In genomic region chr17:17754719-17755686, GRCh38 we compare ENCODE assay signal across 16 cellular contexts.
A peak's percentile ranks its signal among the peaks of the same experiment; 100 is the strongest.
DNase-seq lines count a peak whose midpoint lies in the region; ATAC-seq and TF ChIP-seq lines count a peak whose summit lies in the region.
"Had no signal": no experiment of that assay in that cellular context is flagged by ENCODE, and none has a peak within 500 bp of the region (broad histone marks: within the 10 kb centered on the region; RNA-seq: fewer than 3 reads in every experiment).

No MANE protein-coding gene starts in this region.

- DNase-seq in NCI-H510A (lab: John Stamatoyannopoulos, UW): peak; percentile 40
- no peak for DNase-seq in NCI-H510A treated with DMSO at 0.1 percent for 48 hours (lab: John Stamatoyannopoulos, UW)
- DNase-seq in right atrium auricular region (ENCODE audit: low spot score): no peak
- DNase-seq in activated CD4-positive, alpha-beta memory T cell treated with anti-CD3 and anti-CD28 coated beads for 36 hours: no peak
- no peak for DNase-seq in DMS 273 (lab: John Stamatoyannopoulos, UW; ENCODE audit: unreplicated experiment)
- DNase-seq: COR-L47, foreskin keratinocyte, mucosa of descending colon, NCI-H1436 treated with DMSO at 0.1 percent for 48 hours, NCI-H526 had no signal

- no peak for ATAC-seq in HG03139 (IDR thresholded peaks at IDR 0.05; ENCODE audit: unreplicated experiment)
- ATAC-seq: foreskin keratinocyte, GM23338, K562, mucosa of descending colon had no signal

- H3K9me3 ChIP-seq in OCI-LY1 (ENCODE audit: low read length) (no peaks in the 10 kb centered on the region), right atrium auricular region (no peaks in the 10 kb centered on the region), skeletal muscle tissue (ENCODE audit: control insufficient read depth in 3 of 3, low read length in 3 of 3) (no peaks in the 10 kb centered on the region)
- H3K9me3 ChIP-seq: mucosa of descending colon had no signal

- no peaks in the 10 kb centered on the region for H4K20me1 ChIP-seq in OCI-LY1 (ENCODE audit: insufficient read depth, low read length)

- H3K36me3 ChIP-seq in OCI-LY1 (ENCODE audit: insufficient read depth, low read length): no peaks in the 10 kb centered on the region
- H3K36me3 ChIP-seq in right atrium auricular region: no peaks in the 10 kb centered on the region
- no peaks in the 10 kb centered on the region for H3K36me3 ChIP-seq in skeletal muscle tissue (ENCODE audit: control insufficient read depth in 3 of 3, insufficient read depth in 3 of 3, low read length in 3 of 3)

- CTCF ChIA-PET in activated CD4-positive, alpha-beta memory T cell treated with anti-CD3 and anti-CD28 coated beads for 36 hours (lab: Charles Lee): no interaction called here

- H3K27ac ChIP-seq in OCI-LY1 (ENCODE audit: low read depth, low read length, poor library complexity, severe bottlenecking) (peak overlapping the region; percentile 100), right atrium auricular region (peak overlapping the region; percentile 82 to 90), skeletal muscle tissue (ENCODE audit: low read depth, low read length) (peak overlapping the region; percentile 23)
- H3K27ac ChIP-seq: foreskin keratinocyte had no signal

- H3K4me3 ChIP-seq in OCI-LY1 (ENCODE audit: low read depth, low read length, poor library complexity, severe bottlenecking) (no peak overlapping the region), right atrium auricular region (no peak overlapping the region), skeletal muscle tissue (ENCODE audit: low read length in 3 of 3) (peak overlapping the region in 1 of 3 donors; percentile 19)
- H3K4me3 ChIP-seq: GM23338, K562, mucosa of descending colon had no signal

- H3K27ac Mint-ChIP-seq in activated CD4-positive, alpha-beta memory T cell treated with anti-CD3 and anti-CD28 coated beads for 36 hours: no peak overlapping the region
- H3K27ac Mint-ChIP-seq: GM23338, type B pancreatic cell had no signal

- no peaks in the 10 kb centered on the region for H3K36me3 Mint-ChIP-seq in activated CD4-positive, alpha-beta memory T cell treated with anti-CD3 and anti-CD28 coated beads for 36 hours

- POLR2A ChIA-PET in activated CD4-positive, alpha-beta memory T cell treated with anti-CD3 and anti-CD28 coated beads for 36 hours (lab: Charles Lee): interaction anchor here (1.7 kb wide), 1 partner anchor 19 kb away, joined by 4 read pairs; no protein-coding TSS in a partner anchor

- no peaks in the 10 kb centered on the region for H3F3A ChIP-seq in OCI-LY1 (ENCODE audit: insufficient read depth, low read length)

- H3K4me2 ChIP-seq in OCI-LY1 (ENCODE audit: low read length): peak overlapping the region; percentile 33; the same call in 1 of the 2 replicates
- H3K4me2 ChIP-seq: GM23338 had no signal

- H3K4me3 Mint-ChIP-seq in activated CD4-positive, alpha-beta memory T cell treated with anti-CD3 and anti-CD28 coated beads for 36 hours: no peak overlapping the region
- H3K4me3 Mint-ChIP-seq: GM23338, type B pancreatic cell had no signal

- no peaks in the 10 kb centered on the region for H3K9me2 ChIP-seq in OCI-LY1 (ENCODE audit: low read depth, low read length)

- H2AFZ ChIP-seq in OCI-LY1 (ENCODE audit: low read length): no peak overlapping the region
- H2AFZ ChIP-seq: GM23338 had no signal

- TF ChIP-seq CTCF in OCI-LY1 (IDR thresholded peaks at IDR 0.05; ENCODE audit: low read length) (no peak), right atrium auricular region (IDR thresholded peaks at IDR 0.05) (no peak)

- no peaks in the 10 kb centered on the region for H3K79me2 ChIP-seq in OCI-LY1 (ENCODE audit: insufficient read depth, low read length)

- no peaks in the 10 kb centered on the region for H3K9me3 Mint-ChIP-seq in activated CD4-positive, alpha-beta memory T cell treated with anti-CD3 and anti-CD28 coated beads for 36 hours
- H3K9me3 Mint-ChIP-seq: GM23338, type B pancreatic cell had no signal

- H3K4me1 ChIP-seq in OCI-LY1 (ENCODE audit: insufficient read depth, low read length, severe bottlenecking): peaks cover 97% of the 10 kb centered on the region
- H3K4me1 ChIP-seq in right atrium auricular region: peaks cover 5 to 81% of the 10 kb centered on the region in 2 donors
- H3K4me1 ChIP-seq in skeletal muscle tissue (ENCODE audit: control insufficient read depth in 3 of 3, insufficient read depth in 3 of 3, low read length in 3 of 3): peaks cover 35 to 60% (median 41%) of the 10 kb centered on the region in 3 donors

- intact Hi-C loops in activated CD4-positive, alpha-beta memory T cell treated with anti-CD3 and anti-CD28 coated beads for 36 hours (cut with micrococcal nuclease): loop anchor here (5.0 to 10.0 kb wide), 2 partner anchors 217 to 280 kb away; partner anchors contain the start of genes ATPAF2, DRC3, GID4 and TOM1L2

- no peaks in the 10 kb centered on the region for H3K27me3 Mint-ChIP-seq in activated CD4-positive, alpha-beta memory T cell treated with anti-CD3 and anti-CD28 coated beads for 36 hours
- H3K27me3 Mint-ChIP-seq: type B pancreatic cell had no signal

- peaks cover 40% of the 10 kb centered on the region for H3K4me1 Mint-ChIP-seq in activated CD4-positive, alpha-beta memory T cell treated with anti-CD3 and anti-CD28 coated beads for 36 hours (ENCODE audit: low read depth)

- H3K27me3 ChIP-seq in OCI-LY1 (ENCODE audit: insufficient read depth, low read length): no peaks in the 10 kb centered on the region
- H3K27me3 ChIP-seq in right atrium auricular region: no peaks in the 10 kb centered on the region
- no peaks in the 10 kb centered on the region for H3K27me3 ChIP-seq in skeletal muscle tissue (ENCODE audit: control insufficient read depth in 3 of 3, insufficient read depth in 3 of 3, low read length in 3 of 3)
- H3K27me3 ChIP-seq: foreskin keratinocyte had no signal

- H3K9ac ChIP-seq in OCI-LY1 (ENCODE audit: low read length): peak overlapping the region; percentile 32; the same call in 1 of the 2 replicates
- H3K9ac ChIP-seq in skeletal muscle tissue (ENCODE audit: low read depth in 1 of 3, low read length in 3 of 3): peak overlapping the region; percentile 38 to 64 (median 42)

Comparison
In these comparisons a context has a peak if more than half of its experiments do, and no peak if none do; other contexts are left out.
1. H3K27ac ChIP-seq: peak in every context shown above with its lines; median percentile 100 in OCI-LY1; 86 in right atrium auricular region; 23 in skeletal muscle tissue.